Comparison of ENCODE assay signal across 9 cellular contexts in the genomic region with DNA sequence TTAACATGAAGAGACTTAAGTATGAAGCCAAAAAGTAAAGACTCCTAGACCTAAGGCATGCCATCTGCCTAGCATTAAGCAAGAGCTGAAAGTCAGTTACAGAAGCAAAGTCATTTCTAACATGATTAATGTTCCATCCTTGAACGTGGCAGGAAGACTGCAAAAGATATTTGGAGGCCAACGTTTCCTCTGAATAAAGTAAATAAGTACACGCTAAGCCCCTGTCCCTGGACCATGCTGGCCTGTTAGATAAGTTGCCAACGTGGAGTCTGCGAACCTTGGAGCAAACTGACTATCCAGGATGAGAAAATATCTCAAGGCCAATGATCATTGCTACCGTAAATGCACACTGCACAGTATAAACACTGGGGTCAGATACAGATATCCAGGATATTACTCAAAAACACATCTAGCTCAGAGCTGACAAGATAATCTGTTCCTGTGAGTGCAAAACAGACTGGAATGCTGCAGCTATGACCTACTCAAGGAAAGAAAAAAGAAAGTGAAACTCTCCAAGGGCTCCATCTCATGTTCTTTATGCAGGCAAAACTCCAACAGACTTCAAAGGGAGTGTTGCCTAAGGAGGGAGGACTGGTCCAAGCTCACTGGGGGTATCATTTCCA.
A peak's percentile ranks its signal among the peaks of the same experiment; 100 is the strongest.
DNase-seq lines count a peak whose midpoint lies in the region; ATAC-seq lines count a peak whose summit lies in the region.
"Had no signal": no experiment of that assay in that cellular context is flagged by ENCODE, and none has a peak within 500 bp of the region (broad histone marks: within the 10 kb centered on the region; RNA-seq: fewer than 3 reads in every experiment).

No MANE protein-coding gene starts in this region.

- no peak overlapping the region for H3K14ac ChIP-seq in mesenchymal stem cell (ENCODE audit: low read length in 2 of 2)

- H3K4me2 ChIP-seq in mesenchymal stem cell (ENCODE audit: low read length, poor library complexity, severe bottlenecking): no peak overlapping the region

- no peaks in the 10 kb centered on the region for H3K79me1 ChIP-seq in mesenchymal stem cell (replicated peaks; ENCODE audit: low read length, poor library complexity, severe bottlenecking)

- H3K36me3 ChIP-seq in duodenal mucosa (ENCODE audit: control insufficient read depth in 1 of 2, insufficient read depth in 2 of 2, low read length in 2 of 2) (no peaks in the 10 kb centered on the region), mesenchymal stem cell (ENCODE audit: control insufficient read depth in 1 of 2, insufficient read depth in 2 of 2, low read depth in 1 of 2, low read length in 2 of 2) (no peaks in the 10 kb centered on the region)

- H2AFZ ChIP-seq in mesenchymal stem cell (ENCODE audit: low read depth, low read length): peak overlapping the region; percentile 27

- no peak overlapping the region for H2BK120ac ChIP-seq in mesenchymal stem cell (ENCODE audit: low read depth, low read length)

- H2BK5ac ChIP-seq in mesenchymal stem cell (ENCODE audit: low read depth, low read length, poor library complexity, severe bottlenecking): no peak overlapping the region

- DNase-seq in Right ventricle myocardium superior (no peak), cardiac septum (ENCODE audit: low spot score) (no peak), mesenchymal stem cell (peak; percentile 91), DMS153 treated with DMSO at 0.1 percent for 48 hours (lab: John Stamatoyannopoulos, UW; ENCODE audit: unreplicated experiment) (no peak), iPS-NIHi7 (ENCODE audit: extremely low spot score) (no peak), cerebellum (ENCODE audit: low spot score) (no peak)
- DNase-seq: stimulated activated CD4-positive, alpha-beta T cell treated with anti-CD3 and anti-CD28 coated beads, Interleukin-4, amount 100 ng/mL, for 24 hours had no signal

- ATAC-seq in Right ventricle myocardium superior (ENCODE audit: poor library complexity) (peak; percentile 61), HG03025 (IDR thresholded peaks at IDR 0.05; ENCODE audit: low FRiP score, unreplicated experiment) (no peak)

- H3K27me3 ChIP-seq in duodenal mucosa (ENCODE audit: control insufficient read depth in 1 of 2, insufficient read depth in 2 of 2, low read length in 2 of 2) (no peaks in the 10 kb centered on the region), mesenchymal stem cell (ENCODE audit: control insufficient read depth in 1 of 2, insufficient read depth in 1 of 2, low read length in 2 of 2) (no peaks in the 10 kb centered on the region)

- no peak overlapping the region for H2BK15ac ChIP-seq in mesenchymal stem cell (ENCODE audit: low read depth, poor library complexity, severe bottlenecking)

- peak overlapping the region in 1 of 2 experiments; percentile 88 for H3K4ac ChIP-seq in mesenchymal stem cell (ENCODE audit: low read depth in 1 of 2, low read length in 2 of 2)

- peak overlapping the region in 1 of 2 experiments; percentile 28 for H3K18ac ChIP-seq in mesenchymal stem cell (ENCODE audit: low read depth in 1 of 2, low read length in 2 of 2)

- H3K9ac ChIP-seq in duodenal mucosa (ENCODE audit: low read depth in 1 of 2, low read length in 2 of 2): no peak overlapping the region
- H3K9ac ChIP-seq in mesenchymal stem cell (ENCODE audit: low read length): peak overlapping the region; percentile 55

- no peak overlapping the region for H4K91ac ChIP-seq in mesenchymal stem cell (ENCODE audit: low read length)

- H3K4me1 ChIP-seq in duodenal mucosa (ENCODE audit: control insufficient read depth in 1 of 2, insufficient read depth in 2 of 2, low read length in 2 of 2): no peaks in the 10 kb centered on the region
- H3K4me1 ChIP-seq in mesenchymal stem cell (ENCODE audit: control insufficient read depth, insufficient read depth, low read depth, low read length): no peaks in the 10 kb centered on the region

- intact Hi-C loops in Right ventricle myocardium superior (cut with DNase I) (no loop called here), cardiac septum (cut with DNase I) (no loop called here)

- H3K27ac ChIP-seq in duodenal mucosa (ENCODE audit: low read depth, low read length) (no peak overlapping the region), mesenchymal stem cell (ENCODE audit: low read length, poor library complexity, severe bottlenecking) (no peak overlapping the region)

- no peak overlapping the region for H3K23ac ChIP-seq in mesenchymal stem cell (ENCODE audit: low read length in 2 of 2)

- H4K8ac ChIP-seq in mesenchymal stem cell (ENCODE audit: low read length): no peak overlapping the region

- 4% methylated on average over 6 of the region's 6 CpGs for WGBS in mesenchymal stem cell

- no peaks in the 10 kb centered on the region for H3K9me3 ChIP-seq in duodenal mucosa (ENCODE audit: control insufficient read depth in 1 of 2, low read length in 2 of 2)
- no peaks in the 10 kb centered on the region for H3K9me3 ChIP-seq in mesenchymal stem cell (ENCODE audit: control insufficient read depth, low read length)

- H3K4me3 ChIP-seq in duodenal mucosa (ENCODE audit: low read depth in 1 of 2, low read length in 2 of 2) (peak overlapping the region; percentile 28 to 33), mesenchymal stem cell (ENCODE audit: insufficient read depth in 1 of 2, low read depth in 1 of 2, low read length in 2 of 2) (peak overlapping the region in 1 of 2 experiments; percentile 68)

- no peak overlapping the region for H2BK12ac ChIP-seq in mesenchymal stem cell (ENCODE audit: low read length in 2 of 2)

- H2AK5ac ChIP-seq in mesenchymal stem cell (ENCODE audit: low read length, severe bottlenecking): no peak overlapping the region
